8 cellular contexts compared by ENCODE assay signal in genomic region chr2:205714058-205714776, GRCh38. TPM values are rescaled to one million over a fixed set of nuclear protein-coding genes. Genes with fewer than 3 reads are reported as not detected.
DNase-seq lines count a peak whose midpoint lies in the region; ATAC-seq and TF ChIP-seq lines count a peak whose summit lies in the region.

No MANE protein-coding gene starts in this region.

- no peaks in the 10 kb centered on the region for H3K9me3 ChIP-seq in SJSA1 (replicated peaks)
- H3K9me3 ChIP-seq in PC-3 (ENCODE audit: low read length), result no peaks in the 10 kb centered on the region

- no peak overlapping the region for H3K4me2 ChIP-seq in PC-3 (ENCODE audit: low read length)

- intact Hi-C loops in PC-3 (cut with micrococcal nuclease), result no loop called here

- peak; percentile 53 to 64 for DNase-seq in SJSA1 (ENCODE audit: low read depth in 1 of 2, low spot score in 2 of 2)
- DNase-seq in kidney epithelial cell (ENCODE audit: low read depth), result peak; percentile 73
- no peak for DNase-seq in hypothalamus (lab: John Stamatoyannopoulos, UW)
- DNase-seq in PC-3, result no peak
- no peak for DNase-seq in NCI-H345 (lab: John Stamatoyannopoulos, UW)
- no peak for DNase-seq in ecto neural progenitor cell (ENCODE audit: low spot score)

- no peaks in the 10 kb centered on the region for H3K79me2 ChIP-seq in PC-3 (ENCODE audit: low read length)

- H3K9ac ChIP-seq in PC-3 (ENCODE audit: low read length), result no peak overlapping the region

- BruUV-seq in PC-3 (replicated peaks; lab: Mats Ljungman, UMichigan), result no TSS peak

- H3F3A ChIP-seq in PC-3 (ENCODE audit: low read length, unreplicated experiment), result no peaks in the 10 kb centered on the region

- H3K27ac ChIP-seq in SJSA1 (peak overlapping the region; percentile 32; the same call in 1 of the 2 replicates), PC-3 (ENCODE audit: low read length) (no peak overlapping the region)

- no peaks in the 10 kb centered on the region for H3K27me3 ChIP-seq in SJSA1 (replicated peaks)
- H3K27me3 ChIP-seq in kidney epithelial cell (ENCODE audit: control insufficient read depth, insufficient read depth, low read length), result no peaks in the 10 kb centered on the region
- no peaks in the 10 kb centered on the region for H3K27me3 ChIP-seq in PC-3 (ENCODE audit: low read length)

- no peak overlapping the region for H2AFZ ChIP-seq in PC-3 (ENCODE audit: low read length)

- no peaks in the 10 kb centered on the region for H3K9me2 ChIP-seq in PC-3 (replicated peaks; ENCODE audit: low read length)

- H4K20me1 ChIP-seq in PC-3 (ENCODE audit: low read length), result no peaks in the 10 kb centered on the region

- peak; percentile 65 for ATAC-seq in GM18861 (IDR thresholded peaks at IDR 0.05; ENCODE audit: unreplicated experiment)
- ATAC-seq in HG02678 (IDR thresholded peaks at IDR 0.05; ENCODE audit: unreplicated experiment), result peak; percentile 79
- ATAC-seq in PC-3, result no peak

- CTCF ChIA-PET in PC-3 (lab: Charles Lee), result no interaction called here

- H3K4me1 ChIP-seq in SJSA1 (replicated peaks), result peaks cover 46% of the 10 kb centered on the region
- peaks cover 13% of the 10 kb centered on the region for H3K4me1 ChIP-seq in PC-3 (ENCODE audit: insufficient read depth, low read length)

- TF ChIP-seq CTCF in kidney epithelial cell (IDR thresholded peaks at IDR 0.05; ENCODE audit: insufficient read depth, low read length, poor library complexity, severe bottlenecking), result no peak
- TF ChIP-seq CTCF in PC-3 (conservative IDR thresholded peaks at IDR 0.05; ENCODE audit: low read depth, low read length), result no peak

- H3K36me3 ChIP-seq in SJSA1 (no peaks in the 10 kb centered on the region), kidney epithelial cell (ENCODE audit: control insufficient read depth, insufficient read depth, low read length) (no peaks in the 10 kb centered on the region), PC-3 (ENCODE audit: low read depth, low read length) (no peaks in the 10 kb centered on the region)

- no peak overlapping the region for H3K4me3 ChIP-seq in SJSA1
- H3K4me3 ChIP-seq in kidney epithelial cell (ENCODE audit: low read depth, low read length), result no peak overlapping the region
- no peak overlapping the region for H3K4me3 ChIP-seq in PC-3 (ENCODE audit: low read length)

- POLR2A ChIA-PET in PC-3 (lab: Charles Lee; ENCODE audit: unreplicated experiment), result no interaction called here

RNA-seq across cellular contexts. Expression of gene NRP2, which starts 31.9 kb away (rescaled TPM):
- 8.2 and 13.2 TPM in 2 replicates for total RNA-seq in SJSA1 (2014; rRNA removed; shearing (Covaris generic))
- total RNA-seq in kidney epithelial cell (78.6 and 90.2 TPM in 2 replicates), PC-3 (2014; rRNA removed) (18.3 and 19.9 TPM in 2 replicates)

Comparison
In these comparisons a context has a peak if more than half of its experiments do, and no peak if none do; other contexts are left out.
1. DNase-seq: peak in SJSA1 (2 of 2) and kidney epithelial cell (single experiment); none in hypothalamus (0 of 51), PC-3 (single experiment), NCI-H345 (single experiment) and ecto neural progenitor cell (single experiment).